Comparison of ENCODE assay signal across 10 cellular contexts in the genomic region with DNA sequence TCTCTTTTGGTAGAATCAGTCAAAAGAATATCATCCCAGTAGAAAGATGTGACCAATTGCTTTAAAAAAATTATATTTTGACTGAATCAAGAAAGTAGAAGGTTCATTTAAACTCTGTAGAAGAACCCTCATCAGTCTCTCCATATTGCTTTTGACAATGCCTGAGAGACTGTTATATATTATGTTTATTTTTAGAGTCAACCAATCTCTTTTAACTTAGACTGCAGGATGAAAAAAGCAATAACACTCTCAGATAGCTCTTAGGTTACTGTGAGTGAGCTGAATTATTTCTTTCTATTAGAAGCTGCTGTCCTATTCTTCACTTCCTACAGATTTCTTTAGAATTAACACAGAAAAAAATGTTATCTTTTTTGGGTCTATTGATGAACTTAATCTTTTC. TPM values are rescaled to one million over a fixed set of nuclear protein-coding genes. Genes with fewer than 3 reads are reported as not detected.
"Had no signal": no experiment of that assay in that cellular context is flagged by ENCODE, and none has a peak within 500 bp of the region (broad histone marks: within the 10 kb centered on the region; RNA-seq: fewer than 3 reads in every experiment).

No MANE protein-coding gene starts in this region.

- H3K9ac ChIP-seq: GM23248 had no signal

- H2AFZ ChIP-seq: GM23248, GM23338 had no signal

- H3K27ac Mint-ChIP-seq: GM23338, HFFc6 had no signal

- ATAC-seq: GM23338, HCT116 had no signal

- H3K9me3 ChIP-seq: HAP-1 had no signal

- H3K9me3 Mint-ChIP-seq: HFFc6 had no signal

- H3K27ac ChIP-seq: GM23248 had no signal

- H3K36me3 ChIP-seq: HAP-1 had no signal

- DNase-seq: GM23248, GOT3, H7, H9, HCEC 1CT, HFFc6 had no signal

- H3K4me3 ChIP-seq: GM23248, GM23338, HAP-1 had no signal

- H3K4me3 Mint-ChIP-seq: GM23338, H9, HFFc6 had no signal

RNA-seq across cellular contexts. Expression of gene GALNTL6, which starts 38.1 kb away (rescaled TPM):
- total RNA-seq: GM23248, H4, H9 had no signal
- polyA plus RNA-seq: GM23248 had no signal
